Comparison of ENCODE assay signal across 10 cellular contexts in the genomic region with DNA sequence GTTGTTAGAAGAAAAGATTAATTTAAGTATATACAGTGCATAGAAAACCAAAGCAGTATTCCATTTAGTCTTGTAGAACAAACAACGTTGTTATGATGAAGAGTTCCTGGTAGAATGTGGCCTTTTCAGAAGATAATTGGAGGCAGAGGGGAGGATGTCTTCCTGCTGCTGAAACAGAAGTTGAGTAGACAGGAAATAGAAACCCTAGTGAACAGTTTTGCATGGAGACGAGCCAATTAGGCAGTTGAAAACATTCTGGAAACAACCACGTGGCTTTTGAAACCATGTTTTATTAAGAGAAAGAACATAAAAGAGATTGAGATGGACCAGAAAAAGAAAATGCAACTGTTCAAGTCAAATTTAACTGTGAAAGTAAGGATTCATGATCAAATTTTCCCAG.
DNase-seq lines count a peak whose midpoint lies in the region; FAIRE-seq and TF ChIP-seq lines count a peak whose summit lies in the region.
"Had no signal": no experiment of that assay in that cellular context is flagged by ENCODE, and none has a peak within 500 bp of the region (broad histone marks: within the 10 kb centered on the region; RNA-seq: fewer than 3 reads in every experiment).

No MANE protein-coding gene starts in this region.

- FAIRE-seq in keratinocyte (lab: Jason Lieb, UNC) = peak; percentile 20

- DNase-seq in DMS79 treated with DMSO at 0.1 percent for 48 hours (lab: John Stamatoyannopoulos, UW) (peak; percentile 3), DMS79 (lab: John Stamatoyannopoulos, UW) (no peak), amniotic epithelial cell (ENCODE audit: low read depth) (peak; percentile 47), keratinocyte (ENCODE audit: low read depth, low spot score) (no peak), tibial artery (no peak), type B pancreatic cell (ENCODE audit: extremely low spot score, unreplicated experiment) (no peak), GF-D8 (lab: John Stamatoyannopoulos, UW) (no peak)
- no peak for DNase-seq in stimulated activated CD4-positive, alpha-beta T cell treated with anti-CD3 and anti-CD28 coated beads, Interleukin-2, amount 100 ng/mL, for 24 hours

- no peaks in the 10 kb centered on the region for H3K27me3 Mint-ChIP-seq in type B pancreatic cell

- no peak overlapping the region for H3K4me3 Mint-ChIP-seq in type B pancreatic cell
- H3K4me3 Mint-ChIP-seq: IgD-negative memory B cell had no signal

- no peaks in the 10 kb centered on the region for H3K9me1 ChIP-seq in keratinocyte (ENCODE audit: control insufficient read depth, extremely low read depth, insufficient read depth, low read length)

- H3K4me1 ChIP-seq in keratinocyte (ENCODE audit: control insufficient read depth, extremely low read depth, insufficient read depth, low read length) = peaks cover 19% of the 10 kb centered on the region
- H3K4me1 ChIP-seq in tibial artery = peaks cover 0 to 63% (median 24%) of the 10 kb centered on the region in 4 donors

- no peaks in the 10 kb centered on the region for H4K20me1 ChIP-seq in keratinocyte (ENCODE audit: control insufficient read depth, extremely low read depth, insufficient read depth, low read length)

- no peaks in the 10 kb centered on the region for H3K79me2 ChIP-seq in keratinocyte (ENCODE audit: control insufficient read depth, insufficient read depth, low read length)

- H3K36me3 ChIP-seq in keratinocyte (ENCODE audit: control insufficient read depth in 2 of 2, extremely low read depth in 1 of 2, insufficient read depth in 2 of 2, low read length in 2 of 2) (no peaks in the 10 kb centered on the region), tibial artery (no peaks in the 10 kb centered on the region)

- intact Hi-C loops in tibial artery (cut with DNase I; ENCODE audit: low total_unique reads) = loop anchor here (5.0 kb wide), 1 partner anchor 36 kb away; no protein-coding TSS in a partner anchor

- H3K9me3 Mint-ChIP-seq in type B pancreatic cell = peaks cover 14% of the 10 kb centered on the region

- peak overlapping the region; percentile 59 for H3K27ac ChIP-seq in keratinocyte (ENCODE audit: control insufficient read depth, insufficient read depth, low read length)
- H3K27ac ChIP-seq in tibial artery = peak overlapping the region; percentile 25 to 59
- H3K27ac ChIP-seq: 22Rv1 had no signal

- no peak overlapping the region for H3K9ac ChIP-seq in keratinocyte (ENCODE audit: control insufficient read depth, extremely low read depth, insufficient read depth, low read length)

- dilution Hi-C loops in keratinocyte (cut with MboI; ENCODE audit: extremely low pct_ligation_motif_present, low sequenced_read_pairs) = no loop called here

- H3K4me2 ChIP-seq in keratinocyte (ENCODE audit: control insufficient read depth, extremely low read depth, insufficient read depth, low read depth, low read length) = peak overlapping the region; percentile 42

- H3K27me3 ChIP-seq in keratinocyte (ENCODE audit: control insufficient read depth, extremely low read depth, insufficient read depth, low read length) (no peaks in the 10 kb centered on the region), tibial artery (no peaks in the 10 kb centered on the region)

- H3K9me3 ChIP-seq in keratinocyte (ENCODE audit: control insufficient read depth, low read depth, low read length) = no peaks in the 10 kb centered on the region
- no peaks in the 10 kb centered on the region for H3K9me3 ChIP-seq in tibial artery

- no peak overlapping the region for H3K27ac Mint-ChIP-seq in type B pancreatic cell

- H3K36me3 Mint-ChIP-seq in type B pancreatic cell = no peaks in the 10 kb centered on the region
- H3K36me3 Mint-ChIP-seq: IgD-negative memory B cell had no signal

- no peak for TF ChIP-seq CTCF in keratinocyte (optimal IDR thresholded peaks at IDR 0.05 in 1 of 3, IDR thresholded peaks at IDR 0.05 in 1 of 3, conservative IDR thresholded peaks at IDR 0.05 in 1 of 3; ENCODE audit: extremely low read depth in 1 of 3, insufficient read depth in 2 of 3, low read length in 3 of 3)
- no peak for TF ChIP-seq CTCF in tibial artery (IDR thresholded peaks at IDR 0.05)
- TF ChIP-seq CTCF in type B pancreatic cell (conservative IDR thresholded peaks at IDR 0.05) = no peak

- H2AFZ ChIP-seq in keratinocyte (ENCODE audit: control insufficient read depth, low read length) = peak overlapping the region; percentile 14

- H3K4me3 ChIP-seq in keratinocyte (ENCODE audit: control insufficient read depth in 2 of 3, extremely low read depth in 1 of 3, insufficient read depth in 2 of 3, low read depth in 1 of 3, low read length in 3 of 3) (no peak overlapping the region), tibial artery (no peak overlapping the region)

- peaks cover 9% of the 10 kb centered on the region for H3K4me1 Mint-ChIP-seq in type B pancreatic cell (ENCODE audit: unreplicated experiment)

Comparison
In these comparisons a context has a peak if more than half of its experiments do, and no peak if none do; other contexts are left out.
1. DNase-seq: peak in DMS79 treated with DMSO at 0.1 percent for 48 hours (single experiment) and amniotic epithelial cell (single experiment); none in DMS79 (single experiment), keratinocyte (single experiment), tibial artery (0 of 2), type B pancreatic cell (single experiment), stimulated activated CD4-positive, alpha-beta T cell treated with anti-CD3 and anti-CD28 coated beads, Interleukin-2, amount 100 ng/mL, for 24 hours (0 of 2) and GF-D8 (single experiment).